Comparison of ENCODE assay signal across 27 cellular contexts in the genomic region with DNA sequence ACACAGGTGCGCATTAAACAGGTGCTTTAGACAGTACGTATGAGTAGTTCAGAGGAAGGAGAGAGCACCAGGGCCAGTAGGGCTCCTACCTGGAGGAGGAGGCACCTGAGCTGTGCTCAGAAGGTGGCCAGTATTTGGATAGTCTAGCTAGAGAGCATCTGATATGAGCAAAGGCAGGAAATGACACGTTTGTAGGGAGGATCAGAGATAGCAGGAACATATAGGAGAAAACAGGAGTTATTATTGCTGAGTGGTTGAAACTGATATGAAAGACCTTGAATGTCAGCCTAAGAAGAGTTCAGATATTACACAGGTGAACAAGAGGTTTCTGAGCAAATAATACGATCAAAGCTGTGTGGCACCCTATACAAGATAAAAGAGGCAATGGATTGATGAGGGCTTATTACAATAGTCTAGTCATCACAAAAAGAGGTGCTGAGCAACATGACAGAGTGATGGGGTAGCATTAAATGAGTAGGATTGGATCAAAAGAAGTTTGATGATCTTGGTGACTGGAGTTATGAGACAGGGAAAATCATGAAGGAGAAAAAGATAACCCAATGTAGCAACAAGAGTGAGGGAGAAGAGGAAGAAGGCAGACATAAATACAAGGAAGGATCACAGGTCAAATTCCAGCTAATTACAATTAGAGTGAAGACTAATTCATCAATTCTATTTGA.
"Had no signal": no experiment of that assay in that cellular context is flagged by ENCODE, and none has a peak within 500 bp of the region (broad histone marks: within the 10 kb centered on the region; RNA-seq: fewer than 3 reads in every experiment).

No MANE protein-coding gene starts in this region.

- H2AFZ ChIP-seq: hepatocyte, neural progenitor cell, parathyroid adenoma had no signal

- H3K4me3 ChIP-seq: hepatocyte, left ventricle myocardium inferior, lower lobe of right lung, neural progenitor cell, psoas muscle, spleen, tibial artery, upper lobe of right lung, vagina had no signal

- H3K27me3 ChIP-seq: foreskin keratinocyte, hepatocyte, neural progenitor cell, spleen, tibial artery, upper lobe of right lung, vagina had no signal

- DNase-seq: effector CD4-positive, alpha-beta T cell; endodermal cell; erythroblast; foreskin keratinocyte; kidney; left cardiac atrium; left ventricle myocardium inferior; lower lobe of right lung; midbrain; nucleus accumbens; psoas muscle; retina; spleen; stimulated activated CD4-positive, alpha-beta T cell treated with anti-CD3 and anti-CD28 coated beads, Interleukin-15, amount 100 ng/mL, for 24 hours; stimulated activated CD4-positive, alpha-beta T cell treated with anti-CD3 and anti-CD28 coated beads, Interleukin-1b, Interleukin-23, amount 100 ng/mL, for 48 hours; stimulated activated CD4-positive, alpha-beta T cell treated with anti-CD3 and anti-CD28 coated beads, Interleukin-4, amount 100 ng/mL, for 24 hours; tibial artery; upper lobe of right lung had no signal

- H3K27ac ChIP-seq: foreskin keratinocyte, hepatocyte, left ventricle myocardium inferior, lower lobe of right lung, neural progenitor cell, parathyroid adenoma, psoas muscle, spleen, tibial artery, upper lobe of right lung, vagina had no signal

- H3K9ac ChIP-seq: neural progenitor cell, parathyroid adenoma had no signal

- H3K9me3 ChIP-seq: left ventricle myocardium inferior, lower lobe of right lung, psoas muscle, spleen, tibial artery, upper lobe of right lung, vagina had no signal

- H3K36me3 Mint-ChIP-seq: memory B cell; natural killer cell treated with Interleukin-12 subunit alpha and Interleukin-12 subunit beta and Interleukin-15 and Interleukin-18, amount 100 ng/mL, for 72 hours; neural progenitor cell; stimulated activated memory B cell treated with anti-CD40 and anti-IgM and Interleukin-4, amounts not matched to agents 10 μg/mL and 1 μg/mL and 100 μg/mL, for 72 hours had no signal

- H3K4me1 ChIP-seq: foreskin keratinocyte, left ventricle myocardium inferior, lower lobe of right lung, psoas muscle, tibial artery, upper lobe of right lung had no signal

- H3K27ac Mint-ChIP-seq: endodermal cell; memory B cell; natural killer cell treated with Interleukin-12 subunit alpha and Interleukin-12 subunit beta and Interleukin-15 and Interleukin-18, amount 100 ng/mL, for 72 hours; stimulated activated memory B cell treated with anti-CD40 and anti-IgM and Interleukin-4, amounts not matched to agents 10 μg/mL and 1 μg/mL and 100 μg/mL, for 72 hours; stimulated activated naive CD8-positive, alpha-beta T cell treated with anti-CD3 and anti-CD28 coated beads, Interleukin-15, Interleukin-2, amounts not matched to agents 100 ng/mL and 50 ng/mL, for 24 hours had no signal

- H3K4me3 Mint-ChIP-seq: endodermal cell; memory B cell; natural killer cell treated with Interleukin-12 subunit alpha and Interleukin-12 subunit beta and Interleukin-15 and Interleukin-18, amount 100 ng/mL, for 72 hours; neural progenitor cell; stimulated activated memory B cell treated with anti-CD40 and anti-IgM and Interleukin-4, amounts not matched to agents 10 μg/mL and 1 μg/mL and 100 μg/mL, for 72 hours; stimulated activated naive CD8-positive, alpha-beta T cell treated with anti-CD3 and anti-CD28 coated beads, Interleukin-15, Interleukin-2, amounts not matched to agents 100 ng/mL and 50 ng/mL, for 24 hours had no signal

- H3K79me2 ChIP-seq: hepatocyte, parathyroid adenoma had no signal

- H3K36me3 ChIP-seq: left ventricle myocardium inferior, lower lobe of right lung, neural progenitor cell, spleen, tibial artery, upper lobe of right lung, vagina had no signal

- ATAC-seq: foreskin keratinocyte; left cardiac atrium; lower lobe of right lung; natural killer cell treated with Interleukin-12 subunit alpha and Interleukin-12 subunit beta and Interleukin-15 and Interleukin-18, amount 100 ng/mL, for 72 hours; psoas muscle; sciatic nerve; stimulated activated memory B cell treated with anti-CD40 and anti-IgM and Interleukin-4, amounts not matched to agents 10 μg/mL and 1 μg/mL and 100 μg/mL, for 72 hours; upper lobe of right lung had no signal

- FAIRE-seq: kidney had no signal

- H3K9me3 Mint-ChIP-seq: endodermal cell; memory B cell; natural killer cell treated with Interleukin-12 subunit alpha and Interleukin-12 subunit beta and Interleukin-15 and Interleukin-18, amount 100 ng/mL, for 72 hours; neural progenitor cell; stimulated activated memory B cell treated with anti-CD40 and anti-IgM and Interleukin-4, amounts not matched to agents 10 μg/mL and 1 μg/mL and 100 μg/mL, for 72 hours; stimulated activated naive CD8-positive, alpha-beta T cell treated with anti-CD3 and anti-CD28 coated beads, Interleukin-15, Interleukin-2, amounts not matched to agents 100 ng/mL and 50 ng/mL, for 24 hours had no signal

- H3K4me2 ChIP-seq: hepatocyte, neural progenitor cell had no signal

- H3K27me3 Mint-ChIP-seq: stimulated activated memory B cell treated with anti-CD40 and anti-IgM and Interleukin-4, amounts not matched to agents 10 μg/mL and 1 μg/mL and 100 μg/mL, for 72 hours; stimulated activated naive CD8-positive, alpha-beta T cell treated with anti-CD3 and anti-CD28 coated beads, Interleukin-15, Interleukin-2, amounts not matched to agents 100 ng/mL and 50 ng/mL, for 24 hours had no signal
